ENCODE assay signal across 1 cellular context in the genomic region with DNA sequence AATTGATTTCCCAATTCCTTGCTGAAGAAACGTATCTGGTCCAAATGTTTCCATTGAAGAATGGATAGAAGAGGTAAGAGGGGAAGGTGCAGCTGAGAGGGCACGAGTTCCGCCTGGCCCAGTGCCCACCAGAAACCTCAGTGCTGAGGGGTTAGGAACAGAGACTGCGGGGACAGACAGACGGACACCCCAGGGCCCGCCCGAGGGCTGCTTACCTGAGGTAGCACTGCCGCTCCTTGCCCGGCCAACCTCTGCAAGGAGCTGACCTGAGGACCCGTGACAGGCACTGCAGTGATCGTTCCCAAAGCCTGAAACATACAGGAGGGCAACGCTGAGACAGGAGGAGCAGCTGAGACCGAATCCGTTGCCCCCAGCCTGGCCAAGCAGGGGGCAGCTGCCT.
TF ChIP-seq lines count a peak whose summit lies in the region.

No MANE protein-coding gene starts in this region.

TF ChIP-seq in GM23338, 12 proteins besides CTCF, POLR2A, EP300 and RAD21 (continued from another document):
- TF ChIP-seq, protein P1, sequence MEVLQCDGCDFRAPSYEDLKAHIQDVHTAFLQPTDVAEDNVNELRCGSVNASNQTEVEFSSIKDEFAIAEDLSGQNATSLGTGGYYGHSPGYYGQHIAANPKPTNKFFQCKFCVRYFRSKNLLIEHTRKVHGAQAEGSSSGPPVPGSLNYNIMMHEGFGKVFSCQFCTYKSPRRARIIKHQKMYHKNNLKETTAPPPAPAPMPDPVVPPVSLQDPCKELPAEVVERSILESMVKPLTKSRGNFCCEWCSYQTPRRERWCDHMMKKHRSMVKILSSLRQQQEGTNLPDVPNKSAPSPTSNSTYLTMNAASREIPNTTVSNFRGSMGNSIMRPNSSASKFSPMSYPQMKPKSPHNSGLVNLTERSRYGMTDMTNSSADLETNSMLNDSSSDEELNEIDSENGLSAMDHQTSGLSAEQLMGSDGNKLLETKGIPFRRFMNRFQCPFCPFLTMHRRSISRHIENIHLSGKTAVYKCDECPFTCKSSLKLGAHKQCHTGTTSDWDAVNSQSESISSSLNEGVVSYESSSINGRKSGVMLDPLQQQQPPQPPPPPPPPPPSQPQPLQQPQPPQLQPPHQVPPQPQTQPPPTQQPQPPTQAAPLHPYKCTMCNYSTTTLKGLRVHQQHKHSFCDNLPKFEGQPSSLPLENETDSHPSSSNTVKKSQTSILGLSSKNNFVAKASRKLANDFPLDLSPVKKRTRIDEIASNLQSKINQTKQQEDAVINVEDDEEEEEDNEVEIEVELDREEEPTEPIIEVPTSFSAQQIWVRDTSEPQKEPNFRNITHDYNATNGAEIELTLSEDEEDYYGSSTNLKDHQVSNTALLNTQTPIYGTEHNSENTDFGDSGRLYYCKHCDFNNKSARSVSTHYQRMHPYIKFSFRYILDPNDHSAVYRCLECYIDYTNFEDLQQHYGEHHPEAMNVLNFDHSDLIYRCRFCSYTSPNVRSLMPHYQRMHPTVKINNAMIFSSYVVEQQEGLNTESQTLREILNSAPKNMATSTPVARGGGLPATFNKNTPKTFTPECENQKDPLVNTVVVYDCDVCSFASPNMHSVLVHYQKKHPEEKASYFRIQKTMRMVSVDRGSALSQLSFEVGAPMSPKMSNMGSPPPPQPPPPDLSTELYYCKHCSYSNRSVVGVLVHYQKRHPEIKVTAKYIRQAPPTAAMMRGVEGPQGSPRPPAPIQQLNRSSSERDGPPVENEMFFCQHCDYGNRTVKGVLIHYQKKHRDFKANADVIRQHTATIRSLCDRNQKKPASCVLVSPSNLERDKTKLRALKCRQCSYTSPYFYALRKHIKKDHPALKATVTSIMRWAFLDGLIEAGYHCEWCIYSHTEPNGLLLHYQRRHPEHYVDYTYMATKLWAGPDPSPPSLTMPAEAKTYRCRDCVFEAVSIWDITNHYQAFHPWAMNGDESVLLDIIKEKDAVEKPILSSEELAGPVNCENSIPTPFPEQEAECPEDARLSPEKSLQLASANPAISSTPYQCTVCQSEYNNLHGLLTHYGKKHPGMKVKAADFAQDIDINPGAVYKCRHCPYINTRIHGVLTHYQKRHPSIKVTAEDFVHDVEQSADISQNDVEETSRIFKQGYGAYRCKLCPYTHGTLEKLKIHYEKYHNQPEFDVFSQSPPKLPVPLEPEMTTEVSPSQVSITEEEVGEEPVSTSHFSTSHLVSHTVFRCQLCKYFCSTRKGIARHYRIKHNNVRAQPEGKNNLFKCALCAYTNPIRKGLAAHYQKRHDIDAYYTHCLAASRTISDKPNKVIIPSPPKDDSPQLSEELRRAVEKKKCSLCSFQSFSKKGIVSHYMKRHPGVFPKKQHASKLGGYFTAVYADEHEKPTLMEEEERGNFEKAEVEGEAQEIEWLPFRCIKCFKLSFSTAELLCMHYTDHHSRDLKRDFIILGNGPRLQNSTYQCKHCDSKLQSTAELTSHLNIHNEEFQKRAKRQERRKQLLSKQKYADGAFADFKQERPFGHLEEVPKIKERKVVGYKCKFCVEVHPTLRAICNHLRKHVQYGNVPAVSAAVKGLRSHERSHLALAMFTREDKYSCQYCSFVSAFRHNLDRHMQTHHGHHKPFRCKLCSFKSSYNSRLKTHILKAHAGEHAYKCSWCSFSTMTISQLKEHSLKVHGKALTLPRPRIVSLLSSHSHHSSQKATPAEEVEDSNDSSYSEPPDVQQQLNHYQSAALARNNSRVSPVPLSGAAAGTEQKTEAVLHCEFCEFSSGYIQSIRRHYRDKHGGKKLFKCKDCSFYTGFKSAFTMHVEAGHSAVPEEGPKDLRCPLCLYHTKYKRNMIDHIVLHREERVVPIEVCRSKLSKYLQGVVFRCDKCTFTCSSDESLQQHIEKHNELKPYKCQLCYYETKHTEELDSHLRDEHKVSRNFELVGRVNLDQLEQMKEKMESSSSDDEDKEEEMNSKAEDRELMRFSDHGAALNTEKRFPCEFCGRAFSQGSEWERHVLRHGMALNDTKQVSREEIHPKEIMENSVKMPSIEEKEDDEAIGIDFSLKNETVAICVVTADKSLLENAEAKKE (CRISPR knock-in tag; IDR thresholded peaks at IDR 0.05): no peak
